13 cellular contexts compared by ENCODE assay signal in genomic region chr15:64029111-64029510, GRCh38. TPM values are rescaled to one million over a fixed set of nuclear protein-coding genes. Genes with fewer than 3 reads are reported as not detected.
DNase-seq lines count a peak whose midpoint lies in the region; ATAC-seq and TF ChIP-seq lines count a peak whose summit lies in the region.
"Had no signal": no experiment of that assay in that cellular context is flagged by ENCODE, and none has a peak within 500 bp of the region (broad histone marks: within the 10 kb centered on the region; RNA-seq: fewer than 3 reads in every experiment).

No MANE protein-coding gene starts in this region.

- H3K9me3 ChIP-seq in T-helper 17 cell (ENCODE audit: control insufficient read depth, low read length, poor library complexity, severe bottlenecking) (no peaks in the 10 kb centered on the region), transverse colon (no peaks in the 10 kb centered on the region), left ventricle myocardium inferior (replicated peaks) (no peaks in the 10 kb centered on the region)

- H3K27ac ChIP-seq in layer of hippocampus (ENCODE audit: low read depth, low read length) (peak overlapping the region; percentile 65), transverse colon (no peak overlapping the region), left ventricle myocardium inferior (replicated peaks) (no peak overlapping the region)
- H3K27ac ChIP-seq: WERI-Rb-1 had no signal

- ATAC-seq in T-helper 17 cell (no peak), HG02870 (IDR thresholded peaks at IDR 0.05; ENCODE audit: unreplicated experiment) (no peak)
- ATAC-seq in stimulated activated effector memory CD8-positive, alpha-beta T cell treated with anti-CD3 and anti-CD28 coated beads, Interleukin-12 subunit alpha, Interleukin-12 subunit beta, amount 100 ng/mL, for 72 hours, result peak; percentile 19

- no peak for TF ChIP-seq CTCF in transverse colon (IDR thresholded peaks at IDR 0.05)
- TF ChIP-seq CTCF in left ventricle myocardium inferior (IDR thresholded peaks at IDR 0.05; ENCODE audit: borderline replicate concordance), result no peak

- 61 to 70% methylated on average over 3 to 8 of the region's 8 CpGs for WGBS in transverse colon (ENCODE audit: low coverage in 1 of 2), 2 donors

- in situ Hi-C loops in transverse colon (cut with MboI; ENCODE audit: low pct_ligation_motif_present in 1 of 4, low pct_unique_long_range_greater_than_20kb in 1 of 4, low sequenced_read_pairs in 3 of 4), result no loop called here

- peaks cover 7% of the 10 kb centered on the region for H3K27me3 Mint-ChIP-seq in T-helper 17 cell

- H3K4me3 ChIP-seq in transverse colon, result no peak overlapping the region
- no peak overlapping the region for H3K4me3 ChIP-seq in left ventricle myocardium inferior

- TF ChIP-seq POLR2A in transverse colon (IDR thresholded peaks at IDR 0.05), result no peak

- H3K9me3 Mint-ChIP-seq in stimulated activated effector memory CD8-positive, alpha-beta T cell treated with anti-CD3 and anti-CD28 coated beads, Interleukin-12 subunit alpha, Interleukin-12 subunit beta, amount 100 ng/mL, for 72 hours, result no peaks in the 10 kb centered on the region
- H3K9me3 Mint-ChIP-seq: CD4-positive, CD25-positive, alpha-beta regulatory T cell had no signal

- no peak for TF ChIP-seq EP300 in transverse colon (IDR thresholded peaks at IDR 0.05; ENCODE audit: low read depth)

- H3K4me3 Mint-ChIP-seq in T-helper 17 cell, result peak overlapping the region; percentile 58
- peak overlapping the region; percentile 65 for H3K4me3 Mint-ChIP-seq in stimulated activated effector memory CD8-positive, alpha-beta T cell treated with anti-CD3 and anti-CD28 coated beads, Interleukin-12 subunit alpha, Interleukin-12 subunit beta, amount 100 ng/mL, for 72 hours
- H3K4me3 Mint-ChIP-seq: CD4-positive, CD25-positive, alpha-beta regulatory T cell had no signal

- intact Hi-C loops in transverse colon (cut with DNase I; ENCODE audit: low total_unique reads) (no loop called here), left ventricle myocardium inferior (cut with micrococcal nuclease) (no loop called here)

- no peaks in the 10 kb centered on the region for H3K36me3 ChIP-seq in transverse colon
- H3K36me3 ChIP-seq in left ventricle myocardium inferior, result no peaks in the 10 kb centered on the region
- H3K36me3 ChIP-seq: WERI-Rb-1 had no signal

- H3K27me3 ChIP-seq in layer of hippocampus (ENCODE audit: control insufficient read depth, insufficient read depth, low read length) (no peaks in the 10 kb centered on the region), transverse colon (no peaks in the 10 kb centered on the region), left ventricle myocardium inferior (ENCODE audit: low read depth) (no peaks in the 10 kb centered on the region)

- no peaks in the 10 kb centered on the region for H3K36me3 Mint-ChIP-seq in T-helper 17 cell (ENCODE audit: low read depth)
- no peaks in the 10 kb centered on the region for H3K36me3 Mint-ChIP-seq in stimulated activated effector memory CD8-positive, alpha-beta T cell treated with anti-CD3 and anti-CD28 coated beads, Interleukin-12 subunit alpha, Interleukin-12 subunit beta, amount 100 ng/mL, for 72 hours
- H3K36me3 Mint-ChIP-seq: CD4-positive, CD25-positive, alpha-beta regulatory T cell had no signal

- peak overlapping the region; percentile 69 for H3K27ac Mint-ChIP-seq in T-helper 17 cell
- peak overlapping the region; percentile 86 for H3K27ac Mint-ChIP-seq in stimulated activated effector memory CD8-positive, alpha-beta T cell treated with anti-CD3 and anti-CD28 coated beads, Interleukin-12 subunit alpha, Interleukin-12 subunit beta, amount 100 ng/mL, for 72 hours

- peaks cover 0 to 25% (median 11%) of the 10 kb centered on the region in 4 donors for H3K4me1 ChIP-seq in transverse colon
- H3K4me1 ChIP-seq in left ventricle myocardium inferior, result peaks cover 81% of the 10 kb centered on the region

- H3K4me1 Mint-ChIP-seq in T-helper 17 cell, result peaks cover 6% of the 10 kb centered on the region
- H3K4me1 Mint-ChIP-seq in stimulated activated effector memory CD8-positive, alpha-beta T cell treated with anti-CD3 and anti-CD28 coated beads, Interleukin-12 subunit alpha, Interleukin-12 subunit beta, amount 100 ng/mL, for 72 hours, result peaks cover 48% of the 10 kb centered on the region
- H3K4me1 Mint-ChIP-seq: CD4-positive, CD25-positive, alpha-beta regulatory T cell had no signal

- DNase-seq in NCI-H146 (lab: John Stamatoyannopoulos, UW) (peak; percentile 38), NCI-H146 treated with DMSO at 0.1 percent for 48 hours (lab: John Stamatoyannopoulos, UW; ENCODE audit: unreplicated experiment) (no peak), T-helper 17 cell (no peak), transverse colon (no peak), left ventricle myocardium inferior (no peak)
- no peak for DNase-seq in stimulated activated effector memory CD8-positive, alpha-beta T cell treated with anti-CD3 and anti-CD28 coated beads, Interleukin-12 subunit alpha, Interleukin-12 subunit beta, amount 100 ng/mL, for 72 hours (ENCODE audit: low spot score in 2 of 2)
- DNase-seq: activated CD8-positive, alpha-beta memory T cell treated with anti-CD3 and anti-CD28 coated beads, Interleukin-2, amount 50 U/mL, for 4 hours; CD4-positive, CD25-positive, alpha-beta regulatory T cell; cerebellar nuclear complex; EL; WERI-Rb-1 had no signal

RNA-seq across cellular contexts. Expression of gene DAPK2, which starts 17.2 kb away (rescaled TPM):
- 1 to 10 TPM; 1.6 to 2.7 TPM for total RNA-seq in T-helper 17 cell
- total RNA-seq in transverse colon, result 100 to 1,000 TPM in 3 of 4 donors, 10 to 100 TPM in 1; 45.1 to 244 (median 107) TPM
- total RNA-seq in left ventricle myocardium inferior, result 39.0 TPM

Comparison
In these comparisons a context has a peak if more than half of its experiments do, and no peak if none do; other contexts are left out.
1. RNA of gene DAPK2, which starts 17.2 kb away (total RNA-seq): 45.1 to 244 TPM in transverse colon and 39.0 TPM in left ventricle myocardium inferior (single experiment); 1.6 to 2.7 TPM in T-helper 17 cell; every median in the first group is over 10 times any median in the second.